ENCODE assay signal across 30 cellular contexts in the genomic region with DNA sequence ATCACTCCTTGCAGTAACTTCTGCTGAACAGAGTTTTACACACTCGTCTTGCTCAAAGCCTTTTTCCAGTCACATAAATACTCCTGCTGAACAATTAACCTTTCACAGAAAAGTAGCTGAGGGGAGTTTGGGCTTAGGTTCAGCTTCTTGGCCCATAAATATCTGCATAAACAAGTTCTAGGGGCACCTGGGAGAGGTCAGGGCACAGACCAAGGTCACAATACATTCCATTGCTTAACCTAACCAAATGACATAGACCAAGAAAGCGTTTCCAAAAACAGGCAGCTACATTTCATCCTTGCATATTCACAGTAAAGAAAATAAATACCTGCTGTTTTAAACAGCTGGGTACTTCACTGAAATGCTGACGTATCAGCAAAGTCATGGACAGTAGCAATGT.
"Had no signal": no experiment of that assay in that cellular context is flagged by ENCODE, and none has a peak within 500 bp of the region (broad histone marks: within the 10 kb centered on the region; RNA-seq: fewer than 3 reads in every experiment).

No MANE protein-coding gene starts in this region.

- H3K4me2 ChIP-seq: smooth muscle cell had no signal

- H3K4me1 ChIP-seq: spleen, tibial nerve had no signal

- H3K27ac ChIP-seq: neutrophil, pancreas, psoas muscle, skin epidermis, spleen, stomach, thyroid gland, tibial nerve, upper lobe of left lung had no signal

- H3K4me1 Mint-ChIP-seq: natural killer cell; neural crest cell; stimulated activated memory B cell treated with anti-CD40 and anti-IgM and Interleukin-4, amounts not matched to agents 10 μg/mL and 1 μg/mL and 100 μg/mL, for 72 hours had no signal

- H3K36me3 ChIP-seq: neutrophil, pancreas, spleen, stomach, thoracic aorta, thyroid gland, tibial nerve, upper lobe of left lung, uterus had no signal

- H3K9me3 ChIP-seq: neutrophil, pancreas, psoas muscle, spleen, stomach, thoracic aorta, thyroid gland, tibial nerve, upper lobe of left lung, uterus had no signal

- H3K27me3 Mint-ChIP-seq: stimulated activated memory B cell treated with anti-CD40 and anti-IgM and Interleukin-4, amounts not matched to agents 10 μg/mL and 1 μg/mL and 100 μg/mL, for 72 hours; stimulated activated naive CD8-positive, alpha-beta T cell treated with anti-CD3 and anti-CD28 coated beads, Interleukin-15, Interleukin-2, amounts not matched to agents 100 ng/mL and 50 ng/mL, for 24 hours had no signal

- H3K27ac Mint-ChIP-seq: naive thymus-derived CD4-positive, alpha-beta T cell; natural killer cell; nephron progenitor cell; progenitor cell of endocrine pancreas; stimulated activated memory B cell treated with anti-CD40 and anti-IgM and Interleukin-4, amounts not matched to agents 10 μg/mL and 1 μg/mL and 100 μg/mL, for 72 hours; stimulated activated naive CD8-positive, alpha-beta T cell treated with anti-CD3 and anti-CD28 coated beads, Interleukin-15, Interleukin-2, amounts not matched to agents 100 ng/mL and 50 ng/mL, for 24 hours had no signal

- H3K27me3 ChIP-seq: neutrophil, pancreas, spleen, stomach, thyroid gland, tibial nerve, upper lobe of left lung, uterus had no signal

- H3K9me3 Mint-ChIP-seq: nephron progenitor cell; stimulated activated memory B cell treated with anti-CD40 and anti-IgM and Interleukin-4, amounts not matched to agents 10 μg/mL and 1 μg/mL and 100 μg/mL, for 72 hours had no signal

- DNase-seq: naive thymus-derived CD4-positive, alpha-beta T cell; natural killer cell; nephron progenitor cell; nucleus accumbens; pancreas; posterior cingulate gyrus; psoas muscle; right cardiac atrium; spleen; stimulated activated CD4-positive, alpha-beta T cell treated with anti-CD3 and anti-CD28 coated beads, Interleukin-12 subunit alpha, Interleukin-12 subunit beta, amount 100 ng/mL, for 4 hours; stimulated activated CD4-positive, alpha-beta T cell treated with anti-CD3 and anti-CD28 coated beads, Interleukin-1b, Interleukin-23, amount 100 ng/mL, for 48 hours; stimulated activated CD4-positive, alpha-beta T cell treated with anti-CD3 and anti-CD28 coated beads, Interleukin-4, amount 100 ng/mL, for 1 hour; stimulated activated CD4-positive, alpha-beta T cell treated with anti-CD3 and anti-CD28 coated beads, Interleukin-4, amount 100 ng/mL, for 4 hours; stimulated activated CD8-positive, alpha-beta memory T cell treated with anti-CD3 and anti-CD28 coated beads, Interleukin-4, amount 100 ng/mL, for 48 hours; stimulated activated naive CD4-positive, alpha-beta T cell; stomach; thyroid gland; trophoblast cell; upper lobe of left lung; uterus had no signal

- ATAC-seq: naive thymus-derived CD4-positive, alpha-beta T cell; natural killer cell; pancreas; psoas muscle; right cardiac atrium; sciatic nerve; stimulated activated memory B cell treated with anti-CD40 and anti-IgM and Interleukin-4, amounts not matched to agents 10 μg/mL and 1 μg/mL and 100 μg/mL, for 72 hours had no signal

- H3K36me3 Mint-ChIP-seq: naive thymus-derived CD4-positive, alpha-beta T cell; natural killer cell; stimulated activated memory B cell treated with anti-CD40 and anti-IgM and Interleukin-4, amounts not matched to agents 10 μg/mL and 1 μg/mL and 100 μg/mL, for 72 hours had no signal

- H3K4me3 ChIP-seq: pancreas, psoas muscle, skin epidermis, smooth muscle cell, spleen, stomach, thoracic aorta, thyroid gland, tibial nerve, upper lobe of left lung, uterus had no signal

- H3K4me3 Mint-ChIP-seq: naive thymus-derived CD4-positive, alpha-beta T cell; natural killer cell; nephron progenitor cell; neural crest cell; stimulated activated memory B cell treated with anti-CD40 and anti-IgM and Interleukin-4, amounts not matched to agents 10 μg/mL and 1 μg/mL and 100 μg/mL, for 72 hours; stimulated activated naive CD8-positive, alpha-beta T cell treated with anti-CD3 and anti-CD28 coated beads, Interleukin-15, Interleukin-2, amounts not matched to agents 100 ng/mL and 50 ng/mL, for 24 hours had no signal
